11 cellular contexts compared by ENCODE assay signal in the genomic region with DNA sequence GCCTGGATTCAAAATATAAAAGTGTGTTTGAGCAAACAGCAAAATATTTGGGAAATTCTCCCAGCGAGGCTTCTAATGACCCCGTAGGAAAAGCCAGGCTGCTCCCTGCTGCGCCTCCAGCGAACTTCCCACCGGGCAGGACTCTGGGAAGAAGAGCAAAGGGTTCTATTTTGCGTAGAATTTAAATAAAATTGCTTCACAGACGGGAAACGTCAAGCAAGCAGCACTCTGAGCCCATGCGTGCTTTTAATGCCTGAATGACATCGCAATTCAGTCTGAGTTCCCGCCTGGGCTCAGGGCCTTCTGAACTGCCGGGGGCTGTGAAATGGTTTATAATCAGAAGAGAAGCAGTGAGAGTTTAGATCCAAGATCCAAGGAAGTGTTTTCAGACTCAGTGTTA.
A peak's percentile ranks its signal among the peaks of the same experiment; 100 is the strongest.
DNase-seq lines count a peak whose midpoint lies in the region; ATAC-seq, FAIRE-seq and TF ChIP-seq lines count a peak whose summit lies in the region.
"Had no signal": no experiment of that assay in that cellular context is flagged by ENCODE, and none has a peak within 500 bp of the region (broad histone marks: within the 10 kb centered on the region; RNA-seq: fewer than 3 reads in every experiment).

No MANE protein-coding gene starts in this region.

- DNase-seq in right atrium auricular region (ENCODE audit: low spot score) (no peak), left ventricle myocardium superior (no peak), pancreas (no peak), adrenal gland (no peak), osteocyte (ENCODE audit: extremely low spot score, unreplicated experiment) (no peak)
- DNase-seq in effector memory CD4-positive, alpha-beta T cell = no peak
- DNase-seq: mammary epithelial cell, NCI-H2171 treated with DMSO at 0.1 percent for 48 hours had no signal

- 64 to 79% methylated on average over 12 of the region's 12 CpGs for WGBS in pancreas, 2 donors
- WGBS in adrenal gland, 4 donors = 55 to 62% (median 60%) methylated on average over 12 of the region's 12 CpGs

- H3K9me3 ChIP-seq in right atrium auricular region = no peaks in the 10 kb centered on the region
- H3K9me3 ChIP-seq in effector memory CD4-positive, alpha-beta T cell (ENCODE audit: control insufficient read depth, low read length) = no peaks in the 10 kb centered on the region
- H3K9me3 ChIP-seq in pancreas = no peaks in the 10 kb centered on the region
- H3K9me3 ChIP-seq in adrenal gland (replicated peaks in 1 of 3) = no peaks in the 10 kb centered on the region
- H3K9me3 ChIP-seq: BLaER1 treated with 17β-estradiol and CSF1 and Interleukin-3, amounts not matched to agents 10 nM and 100 nM had no signal

- H3K4me1 ChIP-seq in right atrium auricular region = no peaks in the 10 kb centered on the region
- no peaks in the 10 kb centered on the region for H3K4me1 ChIP-seq in effector memory CD4-positive, alpha-beta T cell (ENCODE audit: control insufficient read depth, insufficient read depth, low read length, poor library complexity, severe bottlenecking)
- H3K4me1 ChIP-seq in pancreas = no peaks in the 10 kb centered on the region
- H3K4me1 ChIP-seq in adrenal gland (replicated peaks in 1 of 2) = no peaks in the 10 kb centered on the region
- H3K4me1 ChIP-seq: BLaER1 treated with 17β-estradiol and CSF1 and Interleukin-3, amounts not matched to agents 10 nM and 100 nM had no signal

- ATAC-seq in left ventricle myocardium superior (no peak), pancreas (no peak), GM21515 (IDR thresholded peaks at IDR 0.05; ENCODE audit: unreplicated experiment) (no peak), HG03565 (IDR thresholded peaks at IDR 0.05; ENCODE audit: unreplicated experiment) (no peak)

- intact Hi-C loops in left ventricle myocardium superior (cut with micrococcal nuclease) (no loop called here), pancreas (cut with DNase I) (no loop called here), adrenal gland (cut with DNase I) (no loop called here)

- peak overlapping the region; percentile 31 to 32 for H3K4me3 ChIP-seq in right atrium auricular region
- H3K4me3 ChIP-seq in effector memory CD4-positive, alpha-beta T cell (ENCODE audit: insufficient read depth, low read depth, low read length, poor library complexity, severe bottlenecking) = peak overlapping the region; percentile 43
- H3K4me3 ChIP-seq in pancreas = peak overlapping the region in 3 of 4 donors; percentile 27 to 35 (median 32)
- H3K4me3 ChIP-seq in adrenal gland = peak overlapping the region in 1 of 4 donors; percentile 39
- H3K4me3 ChIP-seq: BLaER1 treated with 17β-estradiol and CSF1 and Interleukin-3, amounts not matched to agents 10 nM and 100 nM had no signal

- no peaks in the 10 kb centered on the region for H3K9me3 Mint-ChIP-seq in osteocyte (ENCODE audit: unreplicated experiment)

- no peak for TF ChIP-seq CTCF in right atrium auricular region (IDR thresholded peaks at IDR 0.05)
- TF ChIP-seq CTCF in pancreas (IDR thresholded peaks at IDR 0.05) = no peak
- no peak for TF ChIP-seq CTCF in adrenal gland (IDR thresholded peaks at IDR 0.05)
- no peak for TF ChIP-seq CTCF in osteocyte (IDR thresholded peaks at IDR 0.05)

- H3K27ac ChIP-seq in right atrium auricular region (no peak overlapping the region), pancreas (no peak overlapping the region), adrenal gland (no peak overlapping the region)
- H3K27ac ChIP-seq in effector memory CD4-positive, alpha-beta T cell (ENCODE audit: insufficient read depth, low read length, poor library complexity, severe bottlenecking) = no peak overlapping the region
- H3K27ac ChIP-seq: BLaER1 treated with 17β-estradiol and CSF1 and Interleukin-3, amounts not matched to agents 10 nM and 100 nM had no signal

- H3K27me3 ChIP-seq in right atrium auricular region = no peaks in the 10 kb centered on the region
- H3K27me3 ChIP-seq in effector memory CD4-positive, alpha-beta T cell (replicated peaks; ENCODE audit: control insufficient read depth, insufficient read depth, low read length, poor library complexity, severe bottlenecking) = no peaks in the 10 kb centered on the region
- no peaks in the 10 kb centered on the region for H3K27me3 ChIP-seq in pancreas
- no peaks in the 10 kb centered on the region for H3K27me3 ChIP-seq in adrenal gland
- H3K27me3 ChIP-seq: BLaER1 treated with 17β-estradiol and CSF1 and Interleukin-3, amounts not matched to agents 10 nM and 100 nM had no signal

- H3K27me3 Mint-ChIP-seq in osteocyte (ENCODE audit: unreplicated experiment) = no peaks in the 10 kb centered on the region

- H3K4me3 Mint-ChIP-seq in osteocyte (ENCODE audit: unreplicated experiment) = no peak overlapping the region

- no peak overlapping the region for H3K27ac Mint-ChIP-seq in osteocyte (ENCODE audit: unreplicated experiment)

- FAIRE-seq in pancreas (lab: Jason Lieb, UNC) = no peak

- TF ChIP-seq POLR2A in adrenal gland (IDR thresholded peaks at IDR 0.05) = no peak

- H3K36me3 Mint-ChIP-seq in osteocyte (ENCODE audit: unreplicated experiment) = no peaks in the 10 kb centered on the region

- peaks cover 5% of the 10 kb centered on the region for H3K4me1 Mint-ChIP-seq in osteocyte (ENCODE audit: unreplicated experiment)

- no peaks in the 10 kb centered on the region for H3K36me3 ChIP-seq in right atrium auricular region
- no peaks in the 10 kb centered on the region for H3K36me3 ChIP-seq in effector memory CD4-positive, alpha-beta T cell (ENCODE audit: control insufficient read depth, insufficient read depth, low read length)
- H3K36me3 ChIP-seq in pancreas = no peaks in the 10 kb centered on the region
- no peaks in the 10 kb centered on the region for H3K36me3 ChIP-seq in adrenal gland (replicated peaks in 1 of 2)
- H3K36me3 ChIP-seq: BLaER1 treated with 17β-estradiol and CSF1 and Interleukin-3, amounts not matched to agents 10 nM and 100 nM had no signal
